ENCODE assay signal across 1 cellular context in the genomic region with DNA sequence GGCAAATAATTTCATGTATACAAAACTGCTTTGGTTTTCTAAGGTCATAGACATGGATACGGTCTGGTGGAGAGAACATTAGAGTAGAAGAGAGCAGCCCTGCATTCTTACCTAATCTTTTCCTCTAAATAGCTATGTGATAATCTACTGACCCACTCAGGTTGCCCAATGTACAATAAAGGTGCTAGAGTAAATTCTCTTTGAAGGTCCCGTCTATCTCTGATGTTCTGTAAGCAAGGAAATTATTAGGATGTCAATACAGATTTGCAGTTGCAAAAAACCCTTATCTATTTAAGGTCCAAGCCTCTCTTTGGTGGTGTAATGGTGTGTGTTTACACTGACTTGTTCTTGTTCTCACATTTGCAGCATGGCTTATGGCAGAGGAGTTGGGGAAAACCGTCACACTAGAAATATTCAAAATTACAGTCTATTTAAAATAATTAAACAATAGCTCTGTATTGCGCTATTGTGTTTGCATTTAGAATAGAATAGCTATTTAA.
TF ChIP-seq lines count a peak whose summit lies in the region.

No MANE protein-coding gene starts in this region.

TF ChIP-seq in HepG2, 621 proteins besides CTCF, POLR2A, EP300 and RAD21 (continued from another document and continues in another):
- TF ChIP-seq, protein P1, sequence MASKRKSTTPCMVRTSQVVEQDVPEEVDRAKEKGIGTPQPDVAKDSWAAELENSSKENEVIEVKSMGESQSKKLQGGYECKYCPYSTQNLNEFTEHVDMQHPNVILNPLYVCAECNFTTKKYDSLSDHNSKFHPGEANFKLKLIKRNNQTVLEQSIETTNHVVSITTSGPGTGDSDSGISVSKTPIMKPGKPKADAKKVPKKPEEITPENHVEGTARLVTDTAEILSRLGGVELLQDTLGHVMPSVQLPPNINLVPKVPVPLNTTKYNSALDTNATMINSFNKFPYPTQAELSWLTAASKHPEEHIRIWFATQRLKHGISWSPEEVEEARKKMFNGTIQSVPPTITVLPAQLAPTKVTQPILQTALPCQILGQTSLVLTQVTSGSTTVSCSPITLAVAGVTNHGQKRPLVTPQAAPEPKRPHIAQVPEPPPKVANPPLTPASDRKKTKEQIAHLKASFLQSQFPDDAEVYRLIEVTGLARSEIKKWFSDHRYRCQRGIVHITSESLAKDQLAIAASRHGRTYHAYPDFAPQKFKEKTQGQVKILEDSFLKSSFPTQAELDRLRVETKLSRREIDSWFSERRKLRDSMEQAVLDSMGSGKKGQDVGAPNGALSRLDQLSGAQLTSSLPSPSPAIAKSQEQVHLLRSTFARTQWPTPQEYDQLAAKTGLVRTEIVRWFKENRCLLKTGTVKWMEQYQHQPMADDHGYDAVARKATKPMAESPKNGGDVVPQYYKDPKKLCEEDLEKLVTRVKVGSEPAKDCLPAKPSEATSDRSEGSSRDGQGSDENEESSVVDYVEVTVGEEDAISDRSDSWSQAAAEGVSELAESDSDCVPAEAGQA (IDR thresholded peaks at IDR 0.05; ENCODE audit: low read depth), result no peak
- TF ChIP-seq, protein P1 (CRISPR knock-in tag; IDR thresholded peaks at IDR 0.05; ENCODE audit: borderline replicate concordance), result peak; percentile 93; the same call in 1 of the 2 replicates
- TF ChIP-seq TBL1XR1 (IDR thresholded peaks at IDR 0.05; ENCODE audit: borderline replicate concordance, low read length, partially characterized antibody) (peak; percentile 95), ZKSCAN8 (CRISPR knock-in tag; IDR thresholded peaks at IDR 0.05; ENCODE audit: borderline replicate concordance) (peak; percentile 97), ZNF639 (CRISPR knock-in tag; conservative IDR thresholded peaks at IDR 0.05) (0 out of 2 replicates have a peak, but pooled peaks have one; percentile 53), ZNF772 (CRISPR knock-in tag; IDR thresholded peaks at IDR 0.05) (peak; percentile 92), ZBTB7A (CRISPR knock-in tag; IDR thresholded peaks at IDR 0.05) (no peak), KIAA2018 (CRISPR knock-in tag; IDR thresholded peaks at IDR 0.05; ENCODE audit: borderline replicate concordance) (no peak), KDM1A (CRISPR knock-in tag; IDR thresholded peaks at IDR 0.05) (peak; percentile 85), ZNF713 (CRISPR knock-in tag; IDR thresholded peaks at IDR 0.05) (no peak), MED8 (CRISPR knock-in tag; IDR thresholded peaks at IDR 0.05; ENCODE audit: insufficient replicate concordance) (peak; percentile 100), ZNF253 (CRISPR knock-in tag; IDR thresholded peaks at IDR 0.05; ENCODE audit: borderline replicate concordance) (no peak), FUBP1 (CRISPR knock-in tag; IDR thresholded peaks at IDR 0.05; ENCODE audit: borderline replicate concordance) (no peak), KDM5A (IDR thresholded peaks at IDR 0.05; ENCODE audit: borderline replicate concordance, low read length) (no peak; the same call in 1 of the 2 replicates), ZNF44 (CRISPR knock-in tag; IDR thresholded peaks at IDR 0.05) (no peak), TEAD3 (CRISPR knock-in tag; optimal IDR thresholded peaks at IDR 0.05; ENCODE audit: borderline replicate concordance) (peak; percentile 97), IKZF4 (CRISPR knock-in tag; IDR thresholded peaks at IDR 0.05; ENCODE audit: borderline replicate concordance, low read depth, not compliant biosample characterization) (no peak), ARHGAP35 (CRISPR knock-in tag; IDR thresholded peaks at IDR 0.05; ENCODE audit: borderline replicate concordance) (no peak), ZNF782 (CRISPR knock-in tag; IDR thresholded peaks at IDR 0.05; ENCODE audit: borderline replicate concordance) (no peak), FOXK1 (CRISPR knock-in tag; IDR thresholded peaks at IDR 0.05; ENCODE audit: borderline replicate concordance, low read depth) (peak; percentile 97), ATF7 (IDR thresholded peaks at IDR 0.05) (peak; percentile 76; the same call in 1 of the 2 replicates), ATF7 (CRISPR knock-in tag; IDR thresholded peaks at IDR 0.05) (peak; percentile 87; the same call in 1 of the 2 replicates), ZBTB26 (CRISPR knock-in tag; IDR thresholded peaks at IDR 0.05; ENCODE audit: borderline replicate concordance) (no peak), HOXA3 (CRISPR knock-in tag; IDR thresholded peaks at IDR 0.05) (peak; percentile 85), ISL2 (CRISPR knock-in tag; IDR thresholded peaks at IDR 0.05) (peak; percentile 100), MAFK (conservative IDR thresholded peaks at IDR 0.05 in 1 of 2, IDR thresholded peaks at IDR 0.05 in 1 of 2; ENCODE audit: low read length in 2 of 2) (no peak), ZBTB7B (CRISPR knock-in tag; IDR thresholded peaks at IDR 0.05) (peak; percentile 94)
- TF ChIP-seq, protein P2, sequence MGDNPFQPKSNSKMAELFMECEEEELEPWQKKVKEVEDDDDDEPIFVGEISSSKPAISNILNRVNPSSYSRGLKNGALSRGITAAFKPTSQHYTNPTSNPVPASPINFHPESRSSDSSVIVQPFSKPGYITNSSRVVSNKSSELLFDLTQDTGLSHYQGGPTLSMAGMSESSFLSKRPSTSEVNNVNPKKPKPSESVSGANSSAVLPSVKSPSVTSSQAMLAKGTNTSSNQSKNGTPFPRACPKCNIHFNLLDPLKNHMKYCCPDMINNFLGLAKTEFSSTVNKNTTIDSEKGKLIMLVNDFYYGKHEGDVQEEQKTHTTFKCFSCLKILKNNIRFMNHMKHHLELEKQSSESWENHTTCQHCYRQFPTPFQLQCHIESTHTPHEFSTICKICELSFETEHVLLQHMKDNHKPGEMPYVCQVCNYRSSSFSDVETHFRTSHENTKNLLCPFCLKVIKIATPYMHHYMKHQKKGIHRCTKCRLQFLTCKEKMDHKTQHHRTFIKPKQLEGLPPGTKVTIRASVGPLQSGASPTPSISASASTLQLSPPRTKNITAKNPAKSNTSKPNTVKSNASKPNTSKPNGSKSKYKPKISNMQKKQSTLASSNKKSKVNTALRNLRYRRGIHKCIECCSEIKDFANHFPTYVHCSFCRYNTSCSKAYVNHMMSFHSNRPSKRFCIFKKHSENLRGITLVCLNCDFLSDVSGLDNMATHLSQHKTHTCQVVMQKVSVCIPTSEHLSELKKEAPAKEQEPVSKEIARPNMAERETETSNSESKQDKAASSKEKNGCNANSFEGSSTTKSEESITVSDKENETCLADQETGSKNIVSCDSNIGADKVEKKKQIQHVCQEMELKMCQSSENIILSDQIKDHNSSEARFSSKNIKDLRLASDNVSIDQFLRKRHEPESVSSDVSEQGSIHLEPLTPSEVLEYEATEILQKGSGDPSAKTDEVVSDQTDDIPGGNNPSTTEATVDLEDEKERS (CRISPR knock-in tag; IDR thresholded peaks at IDR 0.05), result peak; percentile 88
- TF ChIP-seq, protein P3, sequence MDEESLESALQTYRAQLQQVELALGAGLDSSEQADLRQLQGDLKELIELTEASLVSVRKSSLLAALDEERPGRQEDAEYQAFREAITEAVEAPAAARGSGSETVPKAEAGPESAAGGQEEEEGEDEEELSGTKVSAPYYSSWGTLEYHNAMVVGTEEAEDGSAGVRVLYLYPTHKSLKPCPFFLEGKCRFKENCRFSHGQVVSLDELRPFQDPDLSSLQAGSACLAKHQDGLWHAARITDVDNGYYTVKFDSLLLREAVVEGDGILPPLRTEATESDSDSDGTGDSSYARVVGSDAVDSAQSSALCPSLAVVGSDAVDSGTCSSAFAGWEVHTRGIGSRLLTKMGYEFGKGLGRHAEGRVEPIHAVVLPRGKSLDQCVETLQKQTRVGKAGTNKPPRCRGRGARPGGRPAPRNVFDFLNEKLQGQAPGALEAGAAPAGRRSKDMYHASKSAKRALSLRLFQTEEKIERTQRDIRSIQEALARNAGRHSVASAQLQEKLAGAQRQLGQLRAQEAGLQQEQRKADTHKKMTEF (CRISPR knock-in tag; IDR thresholded peaks at IDR 0.05), result peak; percentile 100
